17 cellular contexts compared by ENCODE assay signal in genomic region chr10:6593140-6593740, GRCh38. TPM values are rescaled to one million over a fixed set of nuclear protein-coding genes. Genes with fewer than 3 reads are reported as not detected.
DNase-seq lines count a peak whose midpoint lies in the region; ATAC-seq and TF ChIP-seq lines count a peak whose summit lies in the region.
"Had no signal": no experiment of that assay in that cellular context is flagged by ENCODE, and none has a peak within 500 bp of the region (broad histone marks: within the 10 kb centered on the region; RNA-seq: fewer than 3 reads in every experiment).

No MANE protein-coding gene starts in this region.

- H3K27me3 Mint-ChIP-seq in activated naive CD4-positive, alpha-beta T cell treated with anti-CD3 and anti-CD28 coated beads for 36 hours (ENCODE audit: low read depth), result no peaks in the 10 kb centered on the region
- no peaks in the 10 kb centered on the region for H3K27me3 Mint-ChIP-seq in activated naive CD8-positive, alpha-beta T cell treated with anti-CD3 and anti-CD28 coated beads, Interleukin-2, amount 50 U/mL, for 24 hours

- H3K36me3 ChIP-seq in MM.1S (replicated peaks; ENCODE audit: insufficient read depth, low read length) (no peaks in the 10 kb centered on the region), trophoblast cell (ENCODE audit: control insufficient read depth in 1 of 2, insufficient read depth in 2 of 2, low read length in 2 of 2) (no peaks in the 10 kb centered on the region)
- H3K36me3 ChIP-seq: HAP-1 had no signal

- H3K4me3 Mint-ChIP-seq in activated naive CD4-positive, alpha-beta T cell treated with anti-CD3 and anti-CD28 coated beads for 36 hours, result peak overlapping the region; percentile 55
- peak overlapping the region; percentile 40 for H3K4me3 Mint-ChIP-seq in activated naive CD8-positive, alpha-beta T cell treated with anti-CD3 and anti-CD28 coated beads, Interleukin-2, amount 50 U/mL, for 24 hours

- H3K4me3 ChIP-seq in MM.1S (ENCODE audit: low read length) (no peak overlapping the region), trophoblast cell (ENCODE audit: low read depth, low read length) (no peak overlapping the region)
- H3K4me3 ChIP-seq: HAP-1 had no signal

- no peak overlapping the region for H2BK12ac ChIP-seq in trophoblast cell (ENCODE audit: low read length)

- peaks cover 23% of the 10 kb centered on the region for H3K36me3 Mint-ChIP-seq in activated naive CD4-positive, alpha-beta T cell treated with anti-CD3 and anti-CD28 coated beads for 36 hours (ENCODE audit: low read depth)
- H3K36me3 Mint-ChIP-seq in activated naive CD8-positive, alpha-beta T cell treated with anti-CD3 and anti-CD28 coated beads, Interleukin-2, amount 50 U/mL, for 24 hours (ENCODE audit: low read depth), result peaks cover 25% of the 10 kb centered on the region

- peaks cover 89% of the 10 kb centered on the region for H3K4me1 Mint-ChIP-seq in activated naive CD4-positive, alpha-beta T cell treated with anti-CD3 and anti-CD28 coated beads for 36 hours (ENCODE audit: low read depth)
- peaks cover 94% of the 10 kb centered on the region for H3K4me1 Mint-ChIP-seq in activated naive CD8-positive, alpha-beta T cell treated with anti-CD3 and anti-CD28 coated beads, Interleukin-2, amount 50 U/mL, for 24 hours

- no peak overlapping the region for H4K91ac ChIP-seq in trophoblast cell (ENCODE audit: low read depth, low read length)

- ATAC-seq in activated naive CD8-positive, alpha-beta T cell treated with anti-CD3 and anti-CD28 coated beads, Interleukin-2, amount 50 U/mL, for 24 hours, result peak; percentile 58

- H3K18ac ChIP-seq in trophoblast cell (ENCODE audit: low read length), result no peak overlapping the region

- H2AK5ac ChIP-seq in trophoblast cell (ENCODE audit: low read length), result no peak overlapping the region

- no peaks in the 10 kb centered on the region for H3K79me1 ChIP-seq in trophoblast cell (ENCODE audit: low read length)

- H3K9ac ChIP-seq in MM.1S (ENCODE audit: low read length), result no peak overlapping the region
- no peak overlapping the region for H3K9ac ChIP-seq in trophoblast cell (ENCODE audit: low read length)

- no peak overlapping the region for H4K12ac ChIP-seq in trophoblast cell (ENCODE audit: low read depth, low read length)

- no peak overlapping the region for H2BK120ac ChIP-seq in trophoblast cell (ENCODE audit: insufficient read depth, low read length, poor library complexity)

- no peak overlapping the region for H3K4ac ChIP-seq in trophoblast cell (ENCODE audit: low read depth, low read length)

- H3K14ac ChIP-seq in trophoblast cell (ENCODE audit: low read length), result no peak overlapping the region

- no peaks in the 10 kb centered on the region for H3K27me3 ChIP-seq in MM.1S (replicated peaks; ENCODE audit: insufficient read depth, low read length)
- no peaks in the 10 kb centered on the region for H3K27me3 ChIP-seq in trophoblast cell (ENCODE audit: insufficient read depth, low read length)

- no peak overlapping the region for H3K23ac ChIP-seq in trophoblast cell (ENCODE audit: low read length)

- no peaks in the 10 kb centered on the region for H3K79me2 ChIP-seq in MM.1S (ENCODE audit: low read length)
- no peaks in the 10 kb centered on the region for H3K79me2 ChIP-seq in trophoblast cell (ENCODE audit: control insufficient read depth, insufficient read depth, low read length, poor library complexity)

- H2AFZ ChIP-seq in MM.1S (ENCODE audit: low read length) (no peak overlapping the region), trophoblast cell (ENCODE audit: insufficient read depth, low read length, poor library complexity) (no peak overlapping the region)

- TF ChIP-seq CTCF in MM.1S (IDR thresholded peaks at IDR 0.05; ENCODE audit: low read length), result no peak

- H3K4me2 ChIP-seq in MM.1S (ENCODE audit: low read depth, low read length) (peak overlapping the region; percentile 62; the same call in 1 of the 2 replicates), trophoblast cell (ENCODE audit: low read length) (no peak overlapping the region)

- H3K4me1 ChIP-seq in MM.1S (ENCODE audit: low read length) (peaks cover 22% of the 10 kb centered on the region), trophoblast cell (ENCODE audit: control insufficient read depth in 1 of 2, insufficient read depth in 2 of 2, low read length in 2 of 2) (peaks cover 2 to 6% of the 10 kb centered on the region in 2 experiments)

- intact Hi-C loops in activated naive CD4-positive, alpha-beta T cell treated with anti-CD3 and anti-CD28 coated beads for 36 hours (cut with micrococcal nuclease), result loop anchor here (10.0 kb wide), 1 partner anchor 778 kb away; the partner anchor contains the start of gene GDI2

- no peaks in the 10 kb centered on the region for H3K9me3 ChIP-seq in MM.1S (replicated peaks; ENCODE audit: insufficient read depth, low read length)
- H3K9me3 ChIP-seq in trophoblast cell (ENCODE audit: insufficient read depth, low read depth, low read length), result no peaks in the 10 kb centered on the region
- H3K9me3 ChIP-seq: HAP-1 had no signal

- WGBS in trophoblast cell (ENCODE audit: extremely low coverage, insufficient coverage, insufficient read length), result no CpG with 5 or more reads among the region's 8 CpGs

- CTCF ChIA-PET in activated naive CD4-positive, alpha-beta T cell treated with anti-CD3 and anti-CD28 coated beads for 36 hours (lab: Charles Lee), result interaction anchor here (0.6 to 4.7 kb wide), 10 partner anchors 7 to 792 kb away, joined by 3 to 37 read pairs (median 4); partner anchors contain the start of gene PRKCQ

- peaks cover 12% of the 10 kb centered on the region for H3F3A ChIP-seq in MM.1S (ENCODE audit: insufficient read depth, low read length)

- DNase-seq in activated naive CD4-positive, alpha-beta T cell treated with anti-CD3 and anti-CD28 coated beads for 36 hours, result peak; percentile 54
- no peak for DNase-seq in activated naive CD4-positive, alpha-beta T cell treated with anti-CD3 and anti-CD28 coated beads, Interleukin-2, amount 50 U/mL, for 16 hours
- DNase-seq in MM.1S (no peak), trophoblast cell (peak; percentile 37 to 41), A172 (ENCODE audit: low spot score) (no peak), epidermal melanocyte (ENCODE audit: insufficient read length, low spot score) (no peak), activated gamma-delta T cell (lab: John Stamatoyannopoulos, UW) (no peak)
- no peak for DNase-seq in activated naive CD8-positive, alpha-beta T cell treated with anti-CD3 and anti-CD28 coated beads, Interleukin-2, amount 50 U/mL, for 24 hours
- DNase-seq: activated gamma-delta T cell treated with Interleukin-2 at 50 U/mL for 16 hours, glutamatergic neuron, KBM-7, kidney, midbrain, NCI-H146, occipital lobe had no signal

- H3K27ac ChIP-seq in MM.1S (ENCODE audit: low read length), result no peak overlapping the region
- H3K27ac ChIP-seq in trophoblast cell (ENCODE audit: low read depth, low read length), result no peak overlapping the region

- no peak overlapping the region for H2BK5ac ChIP-seq in trophoblast cell (ENCODE audit: low read depth, low read length, poor library complexity)

- no peak overlapping the region for H4K8ac ChIP-seq in trophoblast cell (ENCODE audit: low read depth, low read length)

- no peaks in the 10 kb centered on the region for H4K20me1 ChIP-seq in MM.1S (ENCODE audit: insufficient read depth, low read length)

- no peaks in the 10 kb centered on the region for H3K9me3 Mint-ChIP-seq in activated naive CD4-positive, alpha-beta T cell treated with anti-CD3 and anti-CD28 coated beads for 36 hours
- H3K9me3 Mint-ChIP-seq in activated naive CD8-positive, alpha-beta T cell treated with anti-CD3 and anti-CD28 coated beads, Interleukin-2, amount 50 U/mL, for 24 hours, result no peaks in the 10 kb centered on the region

- peak overlapping the region; percentile 96 for H3K27ac Mint-ChIP-seq in activated naive CD4-positive, alpha-beta T cell treated with anti-CD3 and anti-CD28 coated beads for 36 hours
- peak overlapping the region; percentile 90 for H3K27ac Mint-ChIP-seq in activated naive CD8-positive, alpha-beta T cell treated with anti-CD3 and anti-CD28 coated beads, Interleukin-2, amount 50 U/mL, for 24 hours

- H3K9me2 ChIP-seq in MM.1S (replicated peaks; ENCODE audit: insufficient read depth, low read length), result no peaks in the 10 kb centered on the region

RNA-seq across cellular contexts. Expression of gene PRKCQ, which starts 13.2 kb away (rescaled TPM):
- total RNA-seq in activated naive CD4-positive, alpha-beta T cell treated with anti-CD3 and anti-CD28 coated beads for 36 hours, result 10 to 100 TPM; 49.5 to 53.0 TPM
- polyA plus RNA-seq in trophoblast cell (2013), result 1.1 and 1.3 TPM in 2 replicates
- total RNA-seq in A172 (2014; rRNA removed; shearing (Covaris generic)), result not detected in 2 replicates
- total RNA-seq: SK-MEL-5 had no signal

Comparison
In these comparisons a context has a peak if more than half of its experiments do, and no peak if none do; other contexts are left out.
1. DNase-seq: peak in activated naive CD4-positive, alpha-beta T cell treated with anti-CD3 and anti-CD28 coated beads for 36 hours (single experiment) and trophoblast cell (2 of 2); none in activated naive CD4-positive, alpha-beta T cell treated with anti-CD3 and anti-CD28 coated beads, Interleukin-2, amount 50 U/mL, for 16 hours (single experiment), MM.1S (single experiment), activated naive CD8-positive, alpha-beta T cell treated with anti-CD3 and anti-CD28 coated beads, Interleukin-2, amount 50 U/mL, for 24 hours (single experiment), A172 (single experiment), epidermal melanocyte (single experiment) and activated gamma-delta T cell (single experiment).
2. RNA of gene PRKCQ, which starts 13.2 kb away (total RNA-seq): 49.5 to 53.0 TPM in activated naive CD4-positive, alpha-beta T cell treated with anti-CD3 and anti-CD28 coated beads for 36 hours; not detected in A172; every median in the first group is over 10 times any median in the second.